8 cellular contexts compared by ENCODE assay signal in genomic region chrX:130539721-130540321, GRCh38.
DNase-seq lines count a peak whose midpoint lies in the region; ATAC-seq and FAIRE-seq lines count a peak whose summit lies in the region.

No MANE protein-coding gene starts in this region.

- no peak overlapping the region for H3K27ac ChIP-seq in small intestine (ENCODE audit: low read depth in 1 of 2, low read length in 1 of 2)

- no peaks in the 10 kb centered on the region for H3K4me1 Mint-ChIP-seq in activated T-cell treated with anti-CD3 and anti-CD28 coated beads, Interleukin-2, amount 50 U/mL, for 4 hours (ENCODE audit: low read depth)
- no peaks in the 10 kb centered on the region for H3K4me1 Mint-ChIP-seq in activated T-helper 2 cell treated with anti-CD3 and anti-CD28 coated beads, Interferon-gamma antibody, Interleukin-2, Interleukin-4, amounts not matched to agents 10 μg/mL and 5 μg/mL and 100 μg/mL, durations not matched to agents 14 hours and 24 hours and 36 hours (ENCODE audit: low read depth)

- H3K27ac Mint-ChIP-seq in activated T-helper 2 cell treated with anti-CD3 and anti-CD28 coated beads, Interferon-gamma antibody, Interleukin-2, Interleukin-4, amounts not matched to agents 10 μg/mL and 5 μg/mL and 100 μg/mL, durations not matched to agents 14 hours and 24 hours and 36 hours: no peak overlapping the region

- no peaks in the 10 kb centered on the region for H3K4me1 ChIP-seq in small intestine (ENCODE audit: control insufficient read depth in 2 of 2, insufficient read depth in 1 of 2, low read depth in 1 of 2, low read length in 1 of 2)

- intact Hi-C loops in activated T-helper 2 cell treated with anti-CD3 and anti-CD28 coated beads, Interferon-gamma antibody, Interleukin-2, Interleukin-4, amounts not matched to agents 10 μg/mL and 5 μg/mL and 100 μg/mL, durations not matched to agents 14 hours and 24 hours and 36 hours (cut with micrococcal nuclease): loop anchor here (1.0 kb wide), 1 partner anchor 377 kb away; no protein-coding TSS in a partner anchor
- intact Hi-C loops in left cardiac atrium (cut with DNase I): loop anchor here in 1 of 2 donors (5.0 kb wide), 1 partner anchor 377 kb away; no protein-coding TSS in a partner anchor

- no peaks in the 10 kb centered on the region for H3K27me3 ChIP-seq in small intestine (ENCODE audit: control insufficient read depth in 2 of 2, insufficient read depth in 2 of 2, low read length in 2 of 2)

- H3K9me3 ChIP-seq in small intestine (ENCODE audit: control insufficient read depth, low read depth): no peaks in the 10 kb centered on the region

- ATAC-seq in activated T-cell treated with anti-CD3 and anti-CD28 coated beads, Interleukin-2, amount 50 U/mL, for 4 hours: no peak
- ATAC-seq in HG02938 (IDR thresholded peaks at IDR 0.05; ENCODE audit: unreplicated experiment) (peak; percentile 52), left cardiac atrium (no peak), HG02973 (IDR thresholded peaks at IDR 0.05; ENCODE audit: unreplicated experiment) (no peak)

- 13 to 16% (median 16%) methylated on average over 15 of the region's 15 CpGs for WGBS in small intestine, 3 donors

- no peak overlapping the region for H3K4me3 ChIP-seq in small intestine (ENCODE audit: low read depth in 1 of 2, low read length in 2 of 2)

- no peaks in the 10 kb centered on the region for H3K9me3 Mint-ChIP-seq in activated T-cell treated with anti-CD3 and anti-CD28 coated beads, Interleukin-2, amount 50 U/mL, for 4 hours
- no peaks in the 10 kb centered on the region for H3K9me3 Mint-ChIP-seq in activated T-helper 2 cell treated with anti-CD3 and anti-CD28 coated beads, Interferon-gamma antibody, Interleukin-2, Interleukin-4, amounts not matched to agents 10 μg/mL and 5 μg/mL and 100 μg/mL, durations not matched to agents 14 hours and 24 hours and 36 hours

- peak; percentile 17 for DNase-seq in activated T-cell treated with anti-CD3 and anti-CD28 coated beads for 1 hour (ENCODE audit: low read depth)
- no peak for DNase-seq in activated T-cell treated with anti-CD3 and anti-CD28 coated beads, Interleukin-2, amount 50 U/mL, for 4 hours
- DNase-seq in NCI-H748 treated with DMSO at 0.1 percent for 48 hours (lab: John Stamatoyannopoulos, UW): peak; percentile 41
- peak; percentile 13 for DNase-seq in activated T-helper 2 cell treated with anti-CD3 and anti-CD28 coated beads, Interferon-gamma antibody, Interleukin-2, Interleukin-4, amounts not matched to agents 10 μg/mL and 5 μg/mL and 100 μg/mL, durations not matched to agents 14 hours and 24 hours and 36 hours (ENCODE audit: low spot score)
- peak; percentile 37 for DNase-seq in left cardiac atrium
- DNase-seq in small intestine: peak; percentile 7

- H3K27me3 Mint-ChIP-seq in activated T-cell treated with anti-CD3 and anti-CD28 coated beads, Interleukin-2, amount 50 U/mL, for 4 hours (ENCODE audit: low read depth): no peaks in the 10 kb centered on the region
- no peaks in the 10 kb centered on the region for H3K27me3 Mint-ChIP-seq in activated T-helper 2 cell treated with anti-CD3 and anti-CD28 coated beads, Interferon-gamma antibody, Interleukin-2, Interleukin-4, amounts not matched to agents 10 μg/mL and 5 μg/mL and 100 μg/mL, durations not matched to agents 14 hours and 24 hours and 36 hours (ENCODE audit: low read depth)

- H3K4me3 Mint-ChIP-seq in activated T-cell treated with anti-CD3 and anti-CD28 coated beads, Interleukin-2, amount 50 U/mL, for 4 hours: no peak overlapping the region
- H3K4me3 Mint-ChIP-seq in activated T-helper 2 cell treated with anti-CD3 and anti-CD28 coated beads, Interferon-gamma antibody, Interleukin-2, Interleukin-4, amounts not matched to agents 10 μg/mL and 5 μg/mL and 100 μg/mL, durations not matched to agents 14 hours and 24 hours and 36 hours (ENCODE audit: low read depth): no peak overlapping the region

- FAIRE-seq in small intestine (lab: Jason Lieb, UNC): no peak

- no peaks in the 10 kb centered on the region for H3K36me3 Mint-ChIP-seq in activated T-cell treated with anti-CD3 and anti-CD28 coated beads, Interleukin-2, amount 50 U/mL, for 4 hours (ENCODE audit: insufficient read depth)
- H3K36me3 Mint-ChIP-seq in activated T-helper 2 cell treated with anti-CD3 and anti-CD28 coated beads, Interferon-gamma antibody, Interleukin-2, Interleukin-4, amounts not matched to agents 10 μg/mL and 5 μg/mL and 100 μg/mL, durations not matched to agents 14 hours and 24 hours and 36 hours (ENCODE audit: low read depth): no peaks in the 10 kb centered on the region

- H3K36me3 ChIP-seq in small intestine (ENCODE audit: control insufficient read depth in 2 of 2, insufficient read depth in 2 of 2, low read length in 2 of 2): no peaks in the 10 kb centered on the region
